34 cellular contexts compared by ENCODE assay signal in genomic region chr20:23020230-23020629, GRCh38. TPM values are rescaled to one million over a fixed set of nuclear protein-coding genes. Genes with fewer than 3 reads are reported as not detected.
"Had no signal": no experiment of that assay in that cellular context is flagged by ENCODE, and none has a peak within 500 bp of the region (broad histone marks: within the 10 kb centered on the region; RNA-seq: fewer than 3 reads in every experiment).

No MANE protein-coding gene starts in this region.

- H3K4me1 ChIP-seq: foreskin keratinocyte had no signal

- H3K27me3 ChIP-seq: brain microvascular endothelial cell, dorsolateral prefrontal cortex, gastrocnemius medialis, heart left ventricle had no signal

- H3K27me3 Mint-ChIP-seq: activated CD4-positive, alpha-beta memory T cell treated with anti-CD3 and anti-CD28 coated beads for 36 hours; activated CD4-positive, alpha-beta T cell treated with anti-CD3 and anti-CD28 coated beads for 36 hours; activated naive CD8-positive, alpha-beta T cell; activated T-cell treated with anti-CD3 and anti-CD28 coated beads, Interleukin-2, amount 50 U/mL, for 24 hours had no signal

- H3K27ac ChIP-seq: brain microvascular endothelial cell, esophagus muscularis mucosa, foreskin keratinocyte, gastrocnemius medialis, heart left ventricle had no signal

- H3K4me1 Mint-ChIP-seq: activated CD4-positive, alpha-beta T cell treated with anti-CD3 and anti-CD28 coated beads for 36 hours; activated CD4-positive, alpha-beta T cell treated with anti-CD3 and anti-CD28 coated beads, Interleukin-2, amount 10 ng/mL, durations not matched to agents 24 days and 14 days had no signal

- H3K4me3 Mint-ChIP-seq: activated CD4-positive, alpha-beta memory T cell treated with anti-CD3 and anti-CD28 coated beads for 36 hours; activated CD4-positive, alpha-beta T cell treated with anti-CD3 and anti-CD28 coated beads for 36 hours; activated CD4-positive, alpha-beta T cell treated with anti-CD3 and anti-CD28 coated beads, Interleukin-2, amount 10 ng/mL, durations not matched to agents 24 days and 14 days; activated CD8-positive, alpha-beta T cell treated with anti-CD3 and anti-CD28 coated beads, Interleukin-2, amount 10 ng/mL, durations not matched to agents 7 days and 5 days; activated naive CD8-positive, alpha-beta T cell; activated T-cell treated with anti-CD3 and anti-CD28 coated beads, Interleukin-2, amount 50 U/mL, for 24 hours; activated T-cell treated with anti-CD3 and anti-CD28 coated beads, Interleukin-2, amount 50 U/mL, for 72 hours; dendritic cell treated with granulocyte-macrophage colony-stimulating factor and Interleukin-4, amounts not matched to agents 40 ng/mL and 50 ng/mL, for 4 days; endodermal cell had no signal

- H3K9me3 ChIP-seq: esophagus muscularis mucosa, gastrocnemius medialis, heart left ventricle had no signal

- H3K4me3 ChIP-seq: esophagus muscularis mucosa, gastrocnemius medialis, heart left ventricle had no signal

- H3K9me3 Mint-ChIP-seq: activated CD4-positive, alpha-beta memory T cell treated with anti-CD3 and anti-CD28 coated beads for 36 hours; activated CD4-positive, alpha-beta T cell treated with anti-CD3 and anti-CD28 coated beads, Interleukin-2, amount 10 ng/mL, durations not matched to agents 24 days and 14 days; activated T-cell treated with anti-CD3 and anti-CD28 coated beads, Interleukin-2, amount 50 U/mL, for 24 hours; activated T-cell treated with anti-CD3 and anti-CD28 coated beads, Interleukin-2, amount 50 U/mL, for 72 hours; dendritic cell treated with granulocyte-macrophage colony-stimulating factor and Interleukin-4, amounts not matched to agents 40 ng/mL and 50 ng/mL, for 4 days; endodermal cell had no signal

- H3K36me3 Mint-ChIP-seq: activated CD4-positive, alpha-beta memory T cell treated with anti-CD3 and anti-CD28 coated beads for 36 hours; activated naive CD8-positive, alpha-beta T cell had no signal

- ATAC-seq: activated CD4-positive, alpha-beta T cell treated with anti-CD3 and anti-CD28 coated beads for 36 hours; activated CD8-positive, alpha-beta T cell treated with anti-CD3 and anti-CD28 coated beads, Interleukin-2, amount 10 ng/mL, durations not matched to agents 7 days and 5 days; activated T-cell treated with anti-CD3 and anti-CD28 coated beads, Interleukin-2, amount 50 U/mL, for 72 hours; foreskin keratinocyte; heart left ventricle had no signal

- FAIRE-seq: astrocyte, bronchial epithelial cell, colon had no signal

- H3K27ac Mint-ChIP-seq: activated CD4-positive, alpha-beta memory T cell treated with anti-CD3 and anti-CD28 coated beads for 36 hours; activated CD4-positive, alpha-beta T cell treated with anti-CD3 and anti-CD28 coated beads for 36 hours; activated CD4-positive, alpha-beta T cell treated with anti-CD3 and anti-CD28 coated beads, Interleukin-2, amount 10 ng/mL, durations not matched to agents 24 days and 14 days; activated CD8-positive, alpha-beta T cell treated with anti-CD3 and anti-CD28 coated beads, Interleukin-2, amount 10 ng/mL, durations not matched to agents 7 days and 5 days; activated naive CD8-positive, alpha-beta T cell; activated T-cell treated with anti-CD3 and anti-CD28 coated beads, Interleukin-2, amount 50 U/mL, for 24 hours; activated T-cell treated with anti-CD3 and anti-CD28 coated beads, Interleukin-2, amount 50 U/mL, for 72 hours; dendritic cell treated with granulocyte-macrophage colony-stimulating factor and Interleukin-4, amounts not matched to agents 40 ng/mL and 50 ng/mL, for 4 days; endodermal cell had no signal

- DNase-seq: activated CD4-positive, alpha-beta memory T cell treated with anti-CD3 and anti-CD28 coated beads for 36 hours; activated CD4-positive, alpha-beta T cell treated with anti-CD3 and anti-CD28 coated beads for 36 hours; activated CD4-positive, alpha-beta T cell treated with anti-CD3 and anti-CD28 coated beads, Interleukin-2, amount 10 ng/mL, durations not matched to agents 24 days and 14 days; activated CD4-positive, CD25-positive, alpha-beta regulatory T cell; activated CD4-positive, CD25-positive, alpha-beta regulatory T cell treated with anti-CD3 and anti-CD28 coated beads, Interleukin-2, amount 50 U/mL, for 72 hours; activated CD8-positive, alpha-beta memory T cell treated with anti-CD3 and anti-CD28 coated beads, Interleukin-2, amount 50 U/mL, for 48 hours; activated CD8-positive, alpha-beta T cell treated with anti-CD3 and anti-CD28 coated beads, Interleukin-2, amount 10 ng/mL, durations not matched to agents 7 days and 5 days; activated effector memory CD4-positive, alpha-beta T cell treated with Interleukin-2 at 50 U/mL for 16 hours; activated gamma-delta T cell treated with Interleukin-2 at 50 U/mL for 16 hours; activated naive CD4-positive, alpha-beta T cell treated with anti-CD3 and anti-CD28 coated beads, Interleukin-2, amount 50 U/mL, for 16 hours; activated naive CD4-positive, alpha-beta T cell treated with Interleukin-2 at 50 U/mL for 16 hours; activated T-cell treated with anti-CD3 and anti-CD28 coated beads for 4 hours; activated T-cell treated with anti-CD3 and anti-CD28 coated beads, Interleukin-2, amount 50 U/mL, for 24 hours; activated T-cell treated with anti-CD3 and anti-CD28 coated beads, Interleukin-2, amount 50 U/mL, for 72 hours; amniotic stem cell; brain microvascular endothelial cell; effector memory CD4-positive, alpha-beta T cell; endodermal cell; erythroblast; foreskin keratinocyte; gastrocnemius medialis; glutamatergic neuron; T-helper 2 cell had no signal

- H3K36me3 ChIP-seq: brain microvascular endothelial cell, esophagus muscularis mucosa, gastrocnemius medialis, heart left ventricle had no signal

RNA-seq across cellular contexts. Expression of gene SSTR4, which starts 14.9 kb away (rescaled TPM):
- total RNA-seq: activated CD4-positive, alpha-beta memory T cell treated with anti-CD3 and anti-CD28 coated beads for 36 hours; activated CD4-positive, alpha-beta T cell treated with anti-CD3 and anti-CD28 coated beads for 36 hours; activated CD4-positive, alpha-beta T cell treated with anti-CD3 and anti-CD28 coated beads, Interleukin-2, amount 10 ng/mL, durations not matched to agents 24 days and 14 days; activated CD8-positive, alpha-beta memory T cell treated with anti-CD3 and anti-CD28 coated beads for 36 hours; activated CD8-positive, alpha-beta T cell treated with anti-CD3 and anti-CD28 coated beads, Interleukin-2, amount 10 ng/mL, durations not matched to agents 7 days and 5 days; activated T-cell treated with anti-CD3 and anti-CD28 coated beads, Interleukin-2, amount 50 U/mL, for 72 hours; astrocyte; bronchial epithelial cell; chondrocyte; esophagus muscularis mucosa; foreskin keratinocyte; gastrocnemius medialis; T-helper 1 cell treated with Interleukin-12 subunit alpha and Interleukin-12 subunit beta and Interleukin-4 antibody, amounts not matched to agents 30 ng/mL and 1 ng/mL, for 36 hours had no signal
- polyA plus RNA-seq: foreskin keratinocyte, heart left ventricle had no signal

RNA-seq across cellular contexts. Expression of gene THBD, which starts 29.2 kb away (rescaled TPM):
- total RNA-seq: activated CD4-positive, alpha-beta memory T cell treated with anti-CD3 and anti-CD28 coated beads for 36 hours; activated CD4-positive, alpha-beta T cell treated with anti-CD3 and anti-CD28 coated beads for 36 hours; activated CD4-positive, alpha-beta T cell treated with anti-CD3 and anti-CD28 coated beads, Interleukin-2, amount 10 ng/mL, durations not matched to agents 24 days and 14 days; activated CD8-positive, alpha-beta memory T cell treated with anti-CD3 and anti-CD28 coated beads for 36 hours; activated CD8-positive, alpha-beta T cell treated with anti-CD3 and anti-CD28 coated beads, Interleukin-2, amount 10 ng/mL, durations not matched to agents 7 days and 5 days; activated T-cell treated with anti-CD3 and anti-CD28 coated beads, Interleukin-2, amount 50 U/mL, for 72 hours; T-helper 1 cell treated with Interleukin-12 subunit alpha and Interleukin-12 subunit beta and Interleukin-4 antibody, amounts not matched to agents 30 ng/mL and 1 ng/mL, for 36 hours had no signal
